37 cellular contexts compared by ENCODE assay signal in the genomic region with DNA sequence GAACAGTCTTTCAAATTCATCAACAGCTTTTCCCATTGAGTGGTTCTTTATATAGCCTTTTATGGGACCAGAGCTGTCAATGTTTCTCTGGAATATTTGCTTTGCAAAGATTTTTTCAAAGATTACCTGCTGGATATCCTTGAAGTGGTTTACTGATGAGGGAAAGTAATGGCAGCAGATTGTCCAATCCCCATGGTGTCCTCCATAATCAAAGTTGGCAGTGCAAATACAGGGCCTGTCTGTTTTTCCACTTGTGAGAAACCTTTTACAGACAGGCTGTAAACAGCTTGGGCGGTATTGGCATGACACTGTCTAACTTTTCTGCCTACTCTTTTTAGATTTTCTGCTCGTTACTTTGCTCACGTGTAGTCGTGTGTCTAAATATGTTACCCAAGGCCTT.
"Had no signal": no experiment of that assay in that cellular context is flagged by ENCODE, and none has a peak within 500 bp of the region (broad histone marks: within the 10 kb centered on the region; RNA-seq: fewer than 3 reads in every experiment).

No MANE protein-coding gene starts in this region.

- DNase-seq: Karpas-422, Kasumi-1, KG1, MG63, MM.1S, MV-4-11, NCI-H1048, NCI-H1092, NCI-H1092 treated with DMSO at 0.1 percent for 48 hours, NCI-H1105, NCI-H1105 treated with DMSO at 0.1 percent for 48 hours, NCI-H1417, NCI-H1417 treated with DMSO at 0.1 percent for 48 hours, NCI-H1436, NCI-H1436 treated with DMSO at 0.1 percent for 48 hours, NCI-H146, NCI-H1694, NCI-H1694 treated with DMSO at 0.1 percent for 48 hours, NCI-H187, NCI-H187 treated with DMSO at 0.1 percent for 48 hours, NCI-H1930, NCI-H2029, NCI-H2029 treated with DMSO at 0.1 percent for 48 hours, NCI-H2081, NCI-H2081 treated with DMSO at 0.1 percent for 48 hours, NCI-H2107, NCI-H2171, NCI-H2171 treated with DMSO at 0.1 percent for 48 hours, NCI-H2227 treated with DMSO at 0.1 percent for 48 hours, NCI-H226, NCI-H345, NCI-H446, NCI-H446 treated with DMSO at 0.1 percent for 48 hours, NCI-H510A, NCI-H510A treated with DMSO at 0.1 percent for 48 hours, NCI-H524 had no signal

- H3K36me3 ChIP-seq: MG63 had no signal

- H3K27ac ChIP-seq: KMS-11 had no signal

- H3K27me3 ChIP-seq: MG63 had no signal

- H3K9ac ChIP-seq: KMS-11 had no signal

- H3K4me3 ChIP-seq: MG63 had no signal

- H3K4me2 ChIP-seq: KMS-11 had no signal

- H3K9me3 ChIP-seq: MG63 had no signal
